Comparison of ENCODE assay signal across 14 cellular contexts in genomic region chr5:10548418-10549122, GRCh38.
"Had no signal": no experiment of that assay in that cellular context is flagged by ENCODE, and none has a peak within 500 bp of the region (broad histone marks: within the 10 kb centered on the region; RNA-seq: fewer than 3 reads in every experiment).

No MANE protein-coding gene starts in this region.

- H3K4me3 ChIP-seq: lung had no signal

- H3K36me3 Mint-ChIP-seq: activated naive CD4-positive, alpha-beta T cell treated with anti-CD3 and anti-CD28 coated beads, Interleukin-2, amount 50 U/mL, for 24 hours; mesothelial cell of epicardium; T-cell had no signal

- H3K9me3 Mint-ChIP-seq: activated CD4-positive, alpha-beta T cell treated with anti-CD3 and anti-CD28 coated beads, Interleukin-2, amount 10 ng/mL, durations not matched to agents 7 days and 5 days; activated naive CD4-positive, alpha-beta T cell treated with anti-CD3 and anti-CD28 coated beads, Interleukin-2, amount 50 U/mL, for 24 hours; activated T-cell treated with anti-CD3 and anti-CD28 coated beads, Interleukin-2, amount 50 U/mL, for 72 hours; effector memory CD8-positive, alpha-beta T cell; mesothelial cell of epicardium; nephron; T-cell had no signal

- H3K4me3 Mint-ChIP-seq: activated CD4-positive, alpha-beta T cell treated with anti-CD3 and anti-CD28 coated beads, Interleukin-2, amount 10 ng/mL, durations not matched to agents 7 days and 5 days; activated naive CD4-positive, alpha-beta T cell treated with anti-CD3 and anti-CD28 coated beads, Interleukin-2, amount 50 U/mL, for 24 hours; activated T-cell treated with anti-CD3 and anti-CD28 coated beads, Interleukin-2, amount 50 U/mL, for 72 hours; effector memory CD8-positive, alpha-beta T cell; mesothelial cell of epicardium; nephron; T-cell had no signal

- H3K27me3 Mint-ChIP-seq: activated naive CD4-positive, alpha-beta T cell treated with anti-CD3 and anti-CD28 coated beads, Interleukin-2, amount 50 U/mL, for 24 hours had no signal

- DNase-seq: activated CD4-positive, alpha-beta T cell treated with anti-CD3 and anti-CD28 coated beads, Interleukin-2, amount 10 ng/mL, durations not matched to agents 7 days and 5 days; activated CD8-positive, alpha-beta memory T cell treated with anti-CD3 and anti-CD28 coated beads for 24 hours; activated effector memory CD4-positive, alpha-beta T cell treated with anti-CD3 and anti-CD28 coated beads, Interleukin-2, amount 50 U/mL, for 16 hours; activated T-cell treated with anti-CD3 and anti-CD28 coated beads, Interleukin-2, amount 50 U/mL, for 72 hours; effector memory CD8-positive, alpha-beta T cell; nucleus accumbens; stimulated activated CD4-positive, alpha-beta T cell treated with anti-CD3 and anti-CD28 coated beads, Interleukin-1b, Interleukin-23, amount 100 ng/mL, for 48 hours; stimulated activated CD8-positive, alpha-beta memory T cell treated with anti-CD3 and anti-CD28 coated beads, Interleukin-4, amount 100 ng/mL, for 48 hours; stimulated activated naive CD4-positive, alpha-beta T cell; T-cell had no signal

- H3K27ac Mint-ChIP-seq: activated CD4-positive, alpha-beta T cell treated with anti-CD3 and anti-CD28 coated beads, Interleukin-2, amount 10 ng/mL, durations not matched to agents 7 days and 5 days; activated naive CD4-positive, alpha-beta T cell treated with anti-CD3 and anti-CD28 coated beads, Interleukin-2, amount 50 U/mL, for 24 hours; activated T-cell treated with anti-CD3 and anti-CD28 coated beads, Interleukin-2, amount 50 U/mL, for 72 hours; effector memory CD8-positive, alpha-beta T cell; mesothelial cell of epicardium; nephron; T-cell had no signal
